Comparison of ENCODE assay signal across 10 cellular contexts in genomic region chr11:77602385-77603105, GRCh38. TPM values are rescaled to one million over a fixed set of nuclear protein-coding genes. Genes with fewer than 3 reads are reported as not detected.
DNase-seq lines count a peak whose midpoint lies in the region; ATAC-seq and TF ChIP-seq lines count a peak whose summit lies in the region.
"Had no signal": no experiment of that assay in that cellular context is flagged by ENCODE, and none has a peak within 500 bp of the region (broad histone marks: within the 10 kb centered on the region; RNA-seq: fewer than 3 reads in every experiment).

No MANE protein-coding gene starts in this region.

- no peak for DNase-seq in activated naive CD4-positive, alpha-beta T cell treated with anti-CD3 and anti-CD28 coated beads for 36 hours
- DNase-seq in astrocyte of the spinal cord (ENCODE audit: low read depth, low spot score) (peak; percentile 84), iris pigment epithelial cell (ENCODE audit: low read depth) (peak; percentile 89), thyroid gland (peak in 1 of 2 donors; percentile 19), spleen (no peak)
- DNase-seq: T-helper 17 cell had no signal

- no peak overlapping the region for H3K4me3 Mint-ChIP-seq in activated naive CD4-positive, alpha-beta T cell treated with anti-CD3 and anti-CD28 coated beads, Interleukin-2, amount 50 U/mL, for 24 hours
- H3K4me3 Mint-ChIP-seq in activated naive CD4-positive, alpha-beta T cell treated with anti-CD3 and anti-CD28 coated beads for 36 hours, result no peak overlapping the region
- H3K4me3 Mint-ChIP-seq: T-helper 17 cell had no signal

- H3K36me3 ChIP-seq in thyroid gland (peaks cover 0 to 5% of the 10 kb centered on the region in 2 donors), spleen (peaks cover 0 to 26% (median 0%) of the 10 kb centered on the region in 6 donors)

- H3K4me3 ChIP-seq in astrocyte of the spinal cord (ENCODE audit: low read depth, low read length), result no peak overlapping the region
- H3K4me3 ChIP-seq in thyroid gland (replicated peaks in 1 of 3), result no peak overlapping the region
- H3K4me3 ChIP-seq in spleen, result no peak overlapping the region
- H3K4me3 ChIP-seq: BLaER1 treated with 17β-estradiol and CSF1 and Interleukin-3, amounts not matched to agents 10 nM and 100 nM had no signal

- intact Hi-C loops in activated naive CD4-positive, alpha-beta T cell treated with anti-CD3 and anti-CD28 coated beads for 36 hours (cut with micrococcal nuclease), result no loop called here
- intact Hi-C loops in thyroid gland (cut with DNase I) (no loop called here), spleen (cut with DNase I; ENCODE audit: low total_unique reads) (no loop called here)

- CTCF ChIA-PET in activated naive CD4-positive, alpha-beta T cell treated with anti-CD3 and anti-CD28 coated beads for 36 hours (lab: Charles Lee), result interaction anchor here (0.7 to 1.8 kb wide), 4 partner anchors 17 to 415 kb away, joined by 3 to 5 read pairs (median 4); no protein-coding TSS in a partner anchor

- in situ Hi-C loops in astrocyte of the spinal cord (cut with HindIII; ENCODE audit: low sequenced_read_pairs), result no loop called here

- peaks cover 7% of the 10 kb centered on the region for H3K4me1 Mint-ChIP-seq in activated naive CD4-positive, alpha-beta T cell treated with anti-CD3 and anti-CD28 coated beads, Interleukin-2, amount 50 U/mL, for 24 hours
- no peaks in the 10 kb centered on the region for H3K4me1 Mint-ChIP-seq in activated naive CD4-positive, alpha-beta T cell treated with anti-CD3 and anti-CD28 coated beads for 36 hours (ENCODE audit: low read depth)
- H3K4me1 Mint-ChIP-seq: T-helper 17 cell had no signal

- H3K27me3 ChIP-seq in thyroid gland (no peaks in the 10 kb centered on the region), spleen (replicated peaks in 1 of 7) (no peaks in the 10 kb centered on the region)
- H3K27me3 ChIP-seq: BLaER1 treated with 17β-estradiol and CSF1 and Interleukin-3, amounts not matched to agents 10 nM and 100 nM had no signal

- H3K9me3 Mint-ChIP-seq in activated naive CD4-positive, alpha-beta T cell treated with anti-CD3 and anti-CD28 coated beads, Interleukin-2, amount 50 U/mL, for 24 hours, result no peaks in the 10 kb centered on the region
- H3K9me3 Mint-ChIP-seq in activated naive CD4-positive, alpha-beta T cell treated with anti-CD3 and anti-CD28 coated beads for 36 hours, result no peaks in the 10 kb centered on the region

- ATAC-seq in HG02884 (IDR thresholded peaks at IDR 0.05; ENCODE audit: unreplicated experiment) (no peak), GM18907 (IDR thresholded peaks at IDR 0.05; ENCODE audit: unreplicated experiment) (no peak)
- ATAC-seq: T-helper 17 cell had no signal

- peak overlapping the region; percentile 19 for H3K27ac Mint-ChIP-seq in activated naive CD4-positive, alpha-beta T cell treated with anti-CD3 and anti-CD28 coated beads, Interleukin-2, amount 50 U/mL, for 24 hours
- H3K27ac Mint-ChIP-seq in activated naive CD4-positive, alpha-beta T cell treated with anti-CD3 and anti-CD28 coated beads for 36 hours, result no peak overlapping the region
- H3K27ac Mint-ChIP-seq: T-helper 17 cell had no signal

- WGBS in thyroid gland, 2 donors, result 63 to 78% methylated on average over 3 of the region's 3 CpGs
- WGBS in spleen, 5 donors, result 93 to 99% (median 98%) methylated on average over 3 of the region's 3 CpGs

- H3K27ac ChIP-seq in thyroid gland (peak overlapping the region; percentile 16 to 57 (median 37)), spleen (no peak overlapping the region)
- H3K27ac ChIP-seq: BLaER1 treated with 17β-estradiol and CSF1 and Interleukin-3, amounts not matched to agents 10 nM and 100 nM had no signal

- TF ChIP-seq POLR2A in thyroid gland (IDR thresholded peaks at IDR 0.05) (no peak), spleen (IDR thresholded peaks at IDR 0.05) (no peak)

- H3K27me3 Mint-ChIP-seq in activated naive CD4-positive, alpha-beta T cell treated with anti-CD3 and anti-CD28 coated beads, Interleukin-2, amount 50 U/mL, for 24 hours, result no peaks in the 10 kb centered on the region
- H3K27me3 Mint-ChIP-seq in activated naive CD4-positive, alpha-beta T cell treated with anti-CD3 and anti-CD28 coated beads for 36 hours (ENCODE audit: low read depth), result no peaks in the 10 kb centered on the region
- H3K27me3 Mint-ChIP-seq: T-helper 17 cell had no signal

- TF ChIP-seq CTCF in astrocyte of the spinal cord (IDR thresholded peaks at IDR 0.05; ENCODE audit: low read depth, low read length), result no peak
- TF ChIP-seq CTCF in thyroid gland (IDR thresholded peaks at IDR 0.05), result no peak
- TF ChIP-seq CTCF in spleen (IDR thresholded peaks at IDR 0.05 in 8 of 11, conservative IDR thresholded peaks at IDR 0.05 in 3 of 11), result no peak

- H3K9me3 ChIP-seq in thyroid gland, result no peaks in the 10 kb centered on the region
- no peaks in the 10 kb centered on the region for H3K9me3 ChIP-seq in spleen
- H3K9me3 ChIP-seq: BLaER1 treated with 17β-estradiol and CSF1 and Interleukin-3, amounts not matched to agents 10 nM and 100 nM had no signal

- no peaks in the 10 kb centered on the region for H3K36me3 Mint-ChIP-seq in activated naive CD4-positive, alpha-beta T cell treated with anti-CD3 and anti-CD28 coated beads, Interleukin-2, amount 50 U/mL, for 24 hours
- H3K36me3 Mint-ChIP-seq in activated naive CD4-positive, alpha-beta T cell treated with anti-CD3 and anti-CD28 coated beads for 36 hours (ENCODE audit: low read depth), result peaks cover 2% of the 10 kb centered on the region

- H3K4me1 ChIP-seq in thyroid gland, result peaks cover 13 to 15% of the 10 kb centered on the region in 2 donors
- no peaks in the 10 kb centered on the region for H3K4me1 ChIP-seq in spleen

RNA-seq across cellular contexts. Expression of gene AQP11, which starts 12.8 kb away (rescaled TPM):
- under 1 TPM; 0.24 to 0.49 TPM for total RNA-seq in activated naive CD4-positive, alpha-beta T cell treated with anti-CD3 and anti-CD28 coated beads for 36 hours
- total RNA-seq in thyroid gland (1 to 10 TPM; 1.1 to 5.6 (median 3.1) TPM), spleen (under 1 TPM; 0.21 to 0.74 (median 0.33) TPM)
- under 1 TPM; 0.11 to 0.19 (median 0.17) TPM for polyA plus RNA-seq in spleen

RNA-seq across cellular contexts. Expression of gene CLNS1A, which starts 35.0 kb away (rescaled TPM):
- 100 to 1,000 TPM; 190 to 191 TPM for total RNA-seq in activated naive CD4-positive, alpha-beta T cell treated with anti-CD3 and anti-CD28 coated beads for 36 hours
- total RNA-seq in thyroid gland, result 100 to 1,000 TPM in 1 of 4 donors, 10 to 100 TPM in 3; 78.9 to 118 (median 90.7) TPM
- 10 to 100 TPM; 66.2 to 94.4 (median 81.3) TPM for total RNA-seq in spleen
- polyA plus RNA-seq in spleen, result 100 to 1,000 TPM in 2 of 3 donors, 10 to 100 TPM in 1; 74.0 to 111 (median 107) TPM

Comparison
In these comparisons a context has a peak if more than half of its experiments do, and no peak if none do; other contexts are left out.
1. DNase-seq: peak in astrocyte of the spinal cord (single experiment) and iris pigment epithelial cell (single experiment); none in activated naive CD4-positive, alpha-beta T cell treated with anti-CD3 and anti-CD28 coated beads for 36 hours (single experiment) and spleen (single experiment).
2. H3K27ac ChIP-seq: peak in thyroid gland (3 of 3); none in spleen (0 of 8).